In the genomic region with DNA sequence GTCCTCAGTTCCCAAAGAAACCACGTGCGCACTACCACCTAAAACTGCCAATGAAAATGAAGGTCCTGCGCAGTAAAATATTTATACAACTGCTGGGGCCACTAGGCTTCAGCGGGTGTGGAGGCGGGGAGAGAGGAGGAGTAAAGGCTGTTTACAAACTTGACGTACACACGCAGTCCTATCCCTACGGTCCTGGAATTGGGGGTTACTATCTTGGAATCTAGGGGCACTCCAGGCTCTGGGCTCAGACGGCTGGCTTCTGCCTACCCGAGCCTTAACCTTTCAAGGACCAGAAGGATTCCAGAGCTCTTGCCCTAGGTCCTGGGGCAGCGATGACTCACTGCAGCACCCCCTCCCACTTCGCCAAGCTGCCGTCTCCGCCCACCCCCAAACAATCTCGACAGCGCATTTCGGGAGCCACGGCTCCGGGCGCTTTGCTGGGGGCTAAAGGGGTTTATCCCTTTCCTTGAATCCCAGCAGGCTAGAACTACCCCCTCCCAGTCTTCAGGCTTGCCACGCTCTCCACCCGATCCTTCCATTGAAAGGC, we compare ENCODE assay signal across 9 cellular contexts. TPM values are rescaled to one million over a fixed set of nuclear protein-coding genes. Genes with fewer than 3 reads are reported as not detected.
DNase-seq lines count a peak whose midpoint lies in the region; ATAC-seq and TF ChIP-seq lines count a peak whose summit lies in the region.
"Had no signal": no experiment of that assay in that cellular context is flagged by ENCODE, and none has a peak within 500 bp of the region (broad histone marks: within the 10 kb centered on the region; RNA-seq: fewer than 3 reads in every experiment).

No MANE protein-coding gene starts in this region.

- peak overlapping the region; percentile 64 for H3K27ac Mint-ChIP-seq in endothelial cell (ENCODE audit: unreplicated experiment)
- H3K27ac Mint-ChIP-seq in activated T-cell treated with anti-CD3 and anti-CD28 coated beads, Interleukin-2, amount 50 U/mL, for 72 hours, result no peak overlapping the region

- H3K27ac ChIP-seq in lower lobe of right lung (peak overlapping the region; percentile 95), temporal lobe (ENCODE audit: low read depth, low read length) (peak overlapping the region; percentile 90)

- peaks cover 66% of the 10 kb centered on the region for H3K36me3 Mint-ChIP-seq in endothelial cell (ENCODE audit: low read depth, unreplicated experiment)
- H3K36me3 Mint-ChIP-seq in activated T-cell treated with anti-CD3 and anti-CD28 coated beads, Interleukin-2, amount 50 U/mL, for 72 hours (ENCODE audit: insufficient read depth in 2 of 2), result peaks cover 0 to 3% of the 10 kb centered on the region in 2 donors

- H3K27me3 Mint-ChIP-seq in endothelial cell (ENCODE audit: unreplicated experiment), result peaks cover 16% of the 10 kb centered on the region
- peaks cover 23% of the 10 kb centered on the region for H3K27me3 Mint-ChIP-seq in activated T-cell treated with anti-CD3 and anti-CD28 coated beads, Interleukin-2, amount 50 U/mL, for 72 hours (ENCODE audit: low read depth)

- H3K9me3 Mint-ChIP-seq in endothelial cell (ENCODE audit: unreplicated experiment), result no peaks in the 10 kb centered on the region
- no peaks in the 10 kb centered on the region for H3K9me3 Mint-ChIP-seq in activated T-cell treated with anti-CD3 and anti-CD28 coated beads, Interleukin-2, amount 50 U/mL, for 72 hours

- peaks cover 4% of the 10 kb centered on the region for H3K4me1 ChIP-seq in lower lobe of right lung

- DNase-seq in NCI-H2227 (lab: John Stamatoyannopoulos, UW; ENCODE audit: unreplicated experiment) (peak; percentile 8), endothelial cell (ENCODE audit: low spot score) (peak; percentile 18), lower lobe of right lung (peak; percentile 54)
- no peak for DNase-seq in activated CD4-positive, alpha-beta T cell treated with anti-CD3 and anti-CD28 coated beads, Interleukin-2, amount 50 U/mL, for 1 hour
- DNase-seq in activated T-cell treated with anti-CD3 and anti-CD28 coated beads, Interleukin-2, amount 50 U/mL, for 72 hours, result no peak

- peaks cover 57% of the 10 kb centered on the region for H3K4me1 Mint-ChIP-seq in endothelial cell (ENCODE audit: unreplicated experiment)
- H3K4me1 Mint-ChIP-seq in activated T-cell treated with anti-CD3 and anti-CD28 coated beads, Interleukin-2, amount 50 U/mL, for 72 hours (ENCODE audit: low read depth), result peaks cover 6% of the 10 kb centered on the region

- H3K36me3 ChIP-seq in lower lobe of right lung, result peaks cover 11% of the 10 kb centered on the region

- TF ChIP-seq CTCF in endothelial cell (IDR thresholded peaks at IDR 0.05; ENCODE audit: unreplicated experiment), result no peak
- TF ChIP-seq CTCF in lower lobe of right lung (IDR thresholded peaks at IDR 0.05), result no peak

- intact Hi-C loops in lower lobe of right lung (cut with DNase I), result no loop called here

- H3K27me3 ChIP-seq in lower lobe of right lung (ENCODE audit: low read depth), result no peaks in the 10 kb centered on the region

- no peaks in the 10 kb centered on the region for H3K9me3 ChIP-seq in lower lobe of right lung

- H3K4me3 Mint-ChIP-seq in endothelial cell (ENCODE audit: unreplicated experiment), result peak overlapping the region; percentile 99
- H3K4me3 Mint-ChIP-seq in activated T-cell treated with anti-CD3 and anti-CD28 coated beads, Interleukin-2, amount 50 U/mL, for 72 hours, result no peak overlapping the region

- H3K4me3 ChIP-seq in lower lobe of right lung, result peak overlapping the region; percentile 70

- ATAC-seq in lower lobe of right lung (peak; percentile 41 to 42), HG02610 (IDR thresholded peaks at IDR 0.05; ENCODE audit: unreplicated experiment) (no peak), HG02870 (IDR thresholded peaks at IDR 0.05; ENCODE audit: unreplicated experiment) (no peak)
- ATAC-seq in activated T-cell treated with anti-CD3 and anti-CD28 coated beads, Interleukin-2, amount 50 U/mL, for 72 hours (replicated peaks in 1 of 2), result no peak

RNA-seq across cellular contexts. Expression of a gene that starts 3.0 kb away (rescaled TPM):
- total RNA-seq in endothelial cell (ENCODE audit: unreplicated experiment), result 261 TPM
- 11.7 TPM for total RNA-seq in lower lobe of right lung
- total RNA-seq in temporal lobe, result 20.7 TPM
- not detected for total RNA-seq in activated T-cell treated with anti-CD3 and anti-CD28 coated beads, Interleukin-2, amount 50 U/mL, for 72 hours
- total RNA-seq: T-helper 2 cell treated with Interferon-gamma antibody and Interleukin-4, amounts not matched to agents 100 ng/mL and 5 ng/mL, for 36 hours had no signal

Comparison
In these comparisons a context has a peak if more than half of its experiments do, and no peak if none do; other contexts are left out.
1. DNase-seq: peak in NCI-H2227 (single experiment), endothelial cell (single experiment) and lower lobe of right lung (single experiment); none in activated CD4-positive, alpha-beta T cell treated with anti-CD3 and anti-CD28 coated beads, Interleukin-2, amount 50 U/mL, for 1 hour (single experiment) and activated T-cell treated with anti-CD3 and anti-CD28 coated beads, Interleukin-2, amount 50 U/mL, for 72 hours (0 of 2).
2. ATAC-seq: peak in lower lobe of right lung (2 of 2); none in HG02610 (single experiment), HG02870 (single experiment) and activated T-cell treated with anti-CD3 and anti-CD28 coated beads, Interleukin-2, amount 50 U/mL, for 72 hours (0 of 2).
3. RNA of a gene that starts 3.0 kb away (total RNA-seq): 261 TPM in endothelial cell (single experiment), 20.7 TPM in temporal lobe (single experiment) and 11.7 TPM in lower lobe of right lung (single experiment); not detected in activated T-cell treated with anti-CD3 and anti-CD28 coated beads, Interleukin-2, amount 50 U/mL, for 72 hours; every median in the first group is over 10 times any median in the second.